In the genomic region with DNA sequence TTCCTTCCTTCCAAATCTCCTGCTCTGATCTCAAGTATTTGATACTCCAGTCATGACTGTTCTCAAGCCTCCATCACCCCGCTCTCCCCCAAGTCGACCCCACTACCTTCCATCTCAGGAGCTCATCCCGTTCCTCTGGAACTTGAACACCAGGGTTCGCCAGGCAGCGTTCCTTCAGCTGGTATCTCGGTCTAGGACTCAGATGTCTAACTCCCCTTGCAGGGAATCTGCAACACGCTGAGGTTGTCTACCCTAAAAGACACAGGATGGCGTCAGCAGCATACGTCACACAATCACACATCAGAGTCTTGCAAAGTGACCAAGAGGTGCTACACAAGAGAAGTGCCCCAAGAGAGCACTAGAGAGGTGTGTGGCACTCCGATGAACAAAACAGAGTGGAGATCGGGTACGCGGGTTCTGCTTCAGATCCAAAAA, we compare ENCODE assay signal across 1 cellular context.
TF ChIP-seq lines count a peak whose summit lies in the region.

No MANE protein-coding gene starts in this region.

TF ChIP-seq in IMR-90, 13 proteins besides CTCF, POLR2A, EP300 and RAD21:
- TF ChIP-seq RCOR1 (IDR thresholded peaks at IDR 0.05; ENCODE audit: insufficient replicate concordance, low read length) (no peak), BHLHE40 (IDR thresholded peaks at IDR 0.05; ENCODE audit: low read depth, low read length) (no peak)
- TF ChIP-seq, protein P1, sequence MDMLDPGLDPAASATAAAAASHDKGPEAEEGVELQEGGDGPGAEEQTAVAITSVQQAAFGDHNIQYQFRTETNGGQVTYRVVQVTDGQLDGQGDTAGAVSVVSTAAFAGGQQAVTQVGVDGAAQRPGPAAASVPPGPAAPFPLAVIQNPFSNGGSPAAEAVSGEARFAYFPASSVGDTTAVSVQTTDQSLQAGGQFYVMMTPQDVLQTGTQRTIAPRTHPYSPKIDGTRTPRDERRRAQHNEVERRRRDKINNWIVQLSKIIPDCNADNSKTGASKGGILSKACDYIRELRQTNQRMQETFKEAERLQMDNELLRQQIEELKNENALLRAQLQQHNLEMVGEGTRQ (IDR thresholded peaks at IDR 0.05; ENCODE audit: low read depth, low read length): no peak
